Comparison of ENCODE assay signal across 23 cellular contexts in genomic region chr11:116384876-116385275, GRCh38.
A peak's percentile ranks its signal among the peaks of the same experiment; 100 is the strongest.
DNase-seq lines count a peak whose midpoint lies in the region; ATAC-seq, FAIRE-seq and TF ChIP-seq lines count a peak whose summit lies in the region.
"Had no signal": no experiment of that assay in that cellular context is flagged by ENCODE, and none has a peak within 500 bp of the region (broad histone marks: within the 10 kb centered on the region; RNA-seq: fewer than 3 reads in every experiment).

No MANE protein-coding gene starts in this region.

- intact Hi-C loops in HepG2 (cut with micrococcal nuclease; ENCODE audit: unreplicated experiment) (no loop called here), right lobe of liver (cut with DNase I) (no loop called here), psoas muscle (cut with DNase I) (no loop called here)

- BruUV-seq in HepG2 (replicated peaks; lab: Mats Ljungman, UMichigan) = no TSS peak

- no peaks in the 10 kb centered on the region for H4K20me1 ChIP-seq in HepG2 (ENCODE audit: insufficient read depth, low read length)

- H3K4me1 ChIP-seq in HepG2 (ENCODE audit: insufficient read depth, low read length) (peaks cover 22% of the 10 kb centered on the region), right lobe of liver (no peaks in the 10 kb centered on the region), psoas muscle (no peaks in the 10 kb centered on the region)
- H3K4me1 ChIP-seq: Caco-2 had no signal

- CTCF ChIA-PET in HepG2 (lab: Yijun Ruan, JAX; ENCODE audit: low intra/inter-chr PET ratio, low total read pairs) = no interaction called here

- ATAC-seq in HepG2 (no peak), right lobe of liver (no peak), HG02884 (IDR thresholded peaks at IDR 0.05; ENCODE audit: unreplicated experiment) (no peak), psoas muscle (no peak)
- ATAC-seq: HCT116 had no signal

- H3K4me2 ChIP-seq in HepG2 (ENCODE audit: low read depth, low read length) = no peak overlapping the region

- no peak overlapping the region for H2AFZ ChIP-seq in HepG2 (ENCODE audit: low read length)

- POLR2A ChIA-PET in HepG2 (lab: Yijun Ruan, JAX) = no interaction called here

- in situ Hi-C loops in HepG2 (cut with HindIII; ENCODE audit: extremely low pct_ligation_motif_present, low pct_unique_long_range_greater_than_20kb) = no loop called here

- H3K27me3 ChIP-seq in HepG2 (ENCODE audit: control insufficient read depth in 1 of 2, insufficient read depth in 2 of 2, low read length in 2 of 2) (no peaks in the 10 kb centered on the region; a peak in 1 of 5 replicates), right lobe of liver (no peaks in the 10 kb centered on the region), psoas muscle (ENCODE audit: insufficient read depth in 3 of 3, low read length in 2 of 3) (peaks cover 0 to 7% (median 0%) of the 10 kb centered on the region in 3 donors)
- H3K27me3 ChIP-seq: BE2C, MG63 had no signal

- H3K36me3 ChIP-seq in HepG2 (replicated peaks in 1 of 2; ENCODE audit: control insufficient read depth in 1 of 2, insufficient read depth in 2 of 2, low read length in 2 of 2) = no peaks in the 10 kb centered on the region
- H3K36me3 ChIP-seq in right lobe of liver = no peaks in the 10 kb centered on the region
- H3K36me3 ChIP-seq in psoas muscle (ENCODE audit: insufficient read depth in 1 of 2, low read depth in 1 of 2) = no peaks in the 10 kb centered on the region
- H3K36me3 ChIP-seq: BE2C, MG63 had no signal

- no peak for TF ChIP-seq CTCF in HepG2 (CRISPR knock-in tag; IDR thresholded peaks at IDR 0.05)
- TF ChIP-seq CTCF in right lobe of liver (IDR thresholded peaks at IDR 0.05) = no peak
- TF ChIP-seq CTCF in psoas muscle (IDR thresholded peaks at IDR 0.05) = no peak

- no peak for TF ChIP-seq RAD21 in HepG2 (CRISPR knock-in tag; IDR thresholded peaks at IDR 0.05)

- H3K4me3 ChIP-seq in HepG2 (replicated peaks in 1 of 3; ENCODE audit: insufficient read depth in 1 of 3, low read depth in 2 of 3, low read length in 3 of 3) (no peak overlapping the region), right lobe of liver (no peak overlapping the region), psoas muscle (no peak overlapping the region)
- H3K4me3 ChIP-seq: MG63 had no signal

- no peak for TF ChIP-seq EP300 in HepG2 (IDR thresholded peaks at IDR 0.05; ENCODE audit: low read depth in 2 of 2, low read length in 2 of 2)
- no peak for TF ChIP-seq EP300 in HepG2 (CRISPR knock-in tag; IDR thresholded peaks at IDR 0.05; ENCODE audit: borderline replicate concordance)

- DNase-seq in HepG2 (ENCODE audit: low spot score) (no peak), right lobe of liver (no peak), NCI-H146 (lab: John Stamatoyannopoulos, UW) (peak; percentile 89), cerebellar cortex (ENCODE audit: low spot score) (peak; percentile 64), psoas muscle (no peak)
- no peak for DNase-seq in stimulated activated CD4-positive, alpha-beta T cell treated with anti-CD3 and anti-CD28 coated beads, Interleukin-4, amount 100 ng/mL, for 24 hours
- DNase-seq: Caco-2, DMS 273 treated with DMSO at 0.1 percent for 48 hours, GOT3, Kasumi-1, MG63, NCI-H1694, NCI-H2171 treated with DMSO at 0.1 percent for 48 hours, NCI-H446 treated with DMSO at 0.1 percent for 48 hours, NCI-H526 treated with DMSO at 0.1 percent for 48 hours, OCI-M1 had no signal

- FAIRE-seq in HepG2 (lab: Jason Lieb, UNC) = no peak
- FAIRE-seq: G401.6, GM12892, GM18507, RCC 7860 had no signal

- H3K27ac ChIP-seq in HepG2 (ENCODE audit: extremely low read length, insufficient read depth, low read length) = no peak overlapping the region
- no peak overlapping the region for H3K27ac ChIP-seq in right lobe of liver
- no peak overlapping the region for H3K27ac ChIP-seq in psoas muscle

- TF ChIP-seq POLR2A in HepG2 (IDR thresholded peaks at IDR 0.05; ENCODE audit: insufficient read depth in 1 of 2, low read depth in 2 of 2, low read length in 2 of 2) = no peak
- TF ChIP-seq POLR2A in right lobe of liver (IDR thresholded peaks at IDR 0.05) = no peak

- no peaks in the 10 kb centered on the region for H3K79me2 ChIP-seq in HepG2 (ENCODE audit: insufficient read depth, low read length)

- H3K9me3 ChIP-seq in HepG2 (ENCODE audit: low read length) (no peaks in the 10 kb centered on the region), right lobe of liver (no peaks in the 10 kb centered on the region), psoas muscle (no peaks in the 10 kb centered on the region)
- H3K9me3 ChIP-seq: BE2C, Caco-2, MG63 had no signal

- H3K9ac ChIP-seq in HepG2 (ENCODE audit: insufficient read depth, low read depth, low read length) = no peak overlapping the region

- WGBS in HepG2 (ENCODE audit: low lambda C conversion rate) = 92% methylated on average over 2 of the region's 4 CpGs
- 71% methylated on average over 1 of the region's 4 CpGs for WGBS in right lobe of liver (ENCODE audit: insufficient coverage, low coverage, low lambda C conversion rate, missing lambda C conversion rate)
- WGBS in psoas muscle, 3 donors = 60 to 76% (median 74%) methylated on average over 4 of the region's 4 CpGs

TF ChIP-seq in HepG2, 621 proteins besides CTCF, POLR2A, EP300 and RAD21:
- no peak for TF ChIP-seq BHLHE40 (IDR thresholded peaks at IDR 0.05; ENCODE audit: low read length)
- 0 out of 2 replicates have a peak, but pooled peaks have one; percentile 12 for TF ChIP-seq RXRA (CRISPR knock-in tag; IDR thresholded peaks at IDR 0.05)
- TF ChIP-seq GTF2F1 (IDR thresholded peaks at IDR 0.05; ENCODE audit: low read length) = no peak

Comparison
In these comparisons a context has a peak if more than half of its experiments do, and no peak if none do; other contexts are left out.
1. DNase-seq: peak in NCI-H146 (single experiment) and cerebellar cortex (single experiment); none in HepG2 (single experiment), right lobe of liver (0 of 3), psoas muscle (0 of 2) and stimulated activated CD4-positive, alpha-beta T cell treated with anti-CD3 and anti-CD28 coated beads, Interleukin-4, amount 100 ng/mL, for 24 hours (single experiment).